ENCODE assay signal across 22 cellular contexts in genomic region chr2:11325961-11326691, GRCh38.
"Had no signal": no experiment of that assay in that cellular context is flagged by ENCODE, and none has a peak within 500 bp of the region (broad histone marks: within the 10 kb centered on the region; RNA-seq: fewer than 3 reads in every experiment).

No MANE protein-coding gene starts in this region.

- H3K9me3 ChIP-seq: body of pancreas, gastroesophageal sphincter, upper lobe of right lung had no signal

- H3K27me3 ChIP-seq: body of pancreas, gastroesophageal sphincter, heart left ventricle, upper lobe of right lung had no signal

- H3K4me3 Mint-ChIP-seq: activated CD4-positive, alpha-beta T cell treated with anti-CD3 and anti-CD28 coated beads, Interleukin-2, amount 10 ng/mL, durations not matched to agents 24 days and 14 days; activated CD8-positive, alpha-beta T cell treated with anti-CD3 and anti-CD28 coated beads for 36 hours; activated naive CD8-positive, alpha-beta T cell treated with anti-CD3 and anti-CD28 coated beads, Interleukin-2, amount 10 ng/mL, durations not matched to agents 7 days and 5 days; effector memory CD8-positive, alpha-beta T cell; neural crest cell had no signal

- H3K27ac Mint-ChIP-seq: activated CD4-positive, alpha-beta T cell treated with anti-CD3 and anti-CD28 coated beads, Interleukin-2, amount 10 ng/mL, durations not matched to agents 24 days and 14 days; activated CD8-positive, alpha-beta T cell treated with anti-CD3 and anti-CD28 coated beads for 36 hours; activated naive CD8-positive, alpha-beta T cell treated with anti-CD3 and anti-CD28 coated beads, Interleukin-2, amount 10 ng/mL, durations not matched to agents 7 days and 5 days; activated T-helper 2 cell treated with anti-CD3 and anti-CD28 coated beads, Interferon-gamma antibody, Interleukin-2, Interleukin-4, amounts not matched to agents 10 μg/mL and 5 μg/mL and 100 μg/mL, durations not matched to agents 14 hours and 24 hours and 36 hours; effector memory CD8-positive, alpha-beta T cell; progenitor cell of endocrine pancreas had no signal

- FAIRE-seq: kidney had no signal

- H3K36me3 ChIP-seq: gastroesophageal sphincter, heart left ventricle, upper lobe of right lung had no signal

- H3K27me3 Mint-ChIP-seq: activated CD4-positive, alpha-beta T cell treated with anti-CD3 and anti-CD28 coated beads, Interleukin-2, amount 10 ng/mL, durations not matched to agents 24 days and 14 days; activated CD8-positive, alpha-beta T cell treated with anti-CD3 and anti-CD28 coated beads for 36 hours; activated naive CD8-positive, alpha-beta T cell treated with anti-CD3 and anti-CD28 coated beads, Interleukin-2, amount 10 ng/mL, durations not matched to agents 7 days and 5 days; effector memory CD8-positive, alpha-beta T cell; progenitor cell of endocrine pancreas had no signal

- H3K9me3 Mint-ChIP-seq: activated CD4-positive, alpha-beta T cell treated with anti-CD3 and anti-CD28 coated beads, Interleukin-2, amount 10 ng/mL, durations not matched to agents 24 days and 14 days; activated T-helper 2 cell treated with anti-CD3 and anti-CD28 coated beads, Interferon-gamma antibody, Interleukin-2, Interleukin-4, amounts not matched to agents 10 μg/mL and 5 μg/mL and 100 μg/mL, durations not matched to agents 14 hours and 24 hours and 36 hours; neural crest cell had no signal

- DNase-seq: activated CD4-positive, alpha-beta T cell treated with anti-CD3 and anti-CD28 coated beads, Interleukin-2, amount 10 ng/mL, durations not matched to agents 24 days and 14 days; activated CD4-positive, CD25-positive, alpha-beta regulatory T cell; activated CD8-positive, alpha-beta T cell treated with anti-CD3 and anti-CD28 coated beads for 36 hours; activated naive CD4-positive, alpha-beta T cell treated with Interleukin-2 at 50 U/mL for 16 hours; activated naive CD8-positive, alpha-beta T cell treated with anti-CD3 and anti-CD28 coated beads, Interleukin-2, amount 10 ng/mL, durations not matched to agents 7 days and 5 days; activated T-cell treated with anti-CD3 and anti-CD28 coated beads, Interleukin-2, amount 50 U/mL, for 1 hour; amygdala; body of pancreas; effector memory CD8-positive, alpha-beta T cell; heart left ventricle; kidney; stimulated activated CD4-positive, alpha-beta T cell treated with anti-CD3 and anti-CD28 coated beads, Interleukin-12 subunit alpha, Interleukin-12 subunit beta, amount 100 ng/mL, for 4 hours; stimulated activated CD4-positive, alpha-beta T cell treated with anti-CD3 and anti-CD28 coated beads, Interleukin-1b, Interleukin-23, amount 100 ng/mL, for 48 hours; stimulated activated CD8-positive, alpha-beta memory T cell treated with anti-CD3 and anti-CD28 coated beads, Interleukin-4, amount 100 ng/mL, for 48 hours; stimulated activated naive CD4-positive, alpha-beta T cell; upper lobe of right lung had no signal

- ATAC-seq: activated CD8-positive, alpha-beta T cell treated with anti-CD3 and anti-CD28 coated beads for 36 hours; body of pancreas; effector memory CD8-positive, alpha-beta T cell; gastroesophageal sphincter; heart left ventricle; left lobe of liver; upper lobe of right lung had no signal

- H3K4me3 ChIP-seq: body of pancreas, gastroesophageal sphincter, upper lobe of right lung had no signal

- H3K36me3 Mint-ChIP-seq: activated naive CD8-positive, alpha-beta T cell treated with anti-CD3 and anti-CD28 coated beads, Interleukin-2, amount 10 ng/mL, durations not matched to agents 7 days and 5 days had no signal

- H3K27ac ChIP-seq: body of pancreas, epithelial cell of prostate, gastroesophageal sphincter, upper lobe of right lung had no signal
